ENCODE assay signal across 1 cellular context in the genomic region with DNA sequence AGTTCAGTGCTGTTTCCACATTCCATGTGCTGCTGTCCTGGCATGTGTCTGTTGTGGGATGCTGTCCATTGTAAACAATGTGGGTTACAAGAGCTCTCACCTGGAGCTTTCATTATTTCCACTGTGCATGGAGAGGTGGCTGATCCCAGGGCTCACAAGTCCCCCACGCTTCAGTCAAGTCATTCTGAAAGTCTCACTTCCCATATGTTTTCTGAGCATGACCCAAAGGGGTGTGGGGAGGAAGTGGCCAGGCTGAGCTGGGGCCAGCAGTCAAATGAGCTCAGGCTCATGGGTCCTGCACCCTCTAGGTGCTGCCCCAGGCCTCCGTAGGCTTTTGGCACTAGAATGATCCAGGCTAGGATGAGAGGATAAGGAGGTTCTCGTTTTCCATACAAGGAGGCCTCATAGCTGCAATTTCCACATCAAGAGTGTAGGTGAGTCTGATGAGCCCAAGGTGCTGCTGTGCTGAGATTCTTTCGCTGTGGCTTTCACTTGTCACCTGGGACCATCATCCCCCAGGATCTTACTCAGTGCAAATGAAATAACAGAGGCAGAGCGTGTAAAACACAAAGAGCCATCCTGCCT.
TF ChIP-seq lines count a peak whose summit lies in the region.

No MANE protein-coding gene starts in this region.

TF ChIP-seq in GM12878, 131 proteins besides CTCF, POLR2A, EP300 and RAD21 (continued from another document):
- TF ChIP-seq, protein P1, sequence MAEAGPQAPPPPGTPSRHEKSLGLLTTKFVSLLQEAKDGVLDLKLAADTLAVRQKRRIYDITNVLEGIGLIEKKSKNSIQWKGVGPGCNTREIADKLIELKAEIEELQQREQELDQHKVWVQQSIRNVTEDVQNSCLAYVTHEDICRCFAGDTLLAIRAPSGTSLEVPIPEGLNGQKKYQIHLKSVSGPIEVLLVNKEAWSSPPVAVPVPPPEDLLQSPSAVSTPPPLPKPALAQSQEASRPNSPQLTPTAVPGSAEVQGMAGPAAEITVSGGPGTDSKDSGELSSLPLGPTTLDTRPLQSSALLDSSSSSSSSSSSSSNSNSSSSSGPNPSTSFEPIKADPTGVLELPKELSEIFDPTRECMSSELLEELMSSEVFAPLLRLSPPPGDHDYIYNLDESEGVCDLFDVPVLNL (IDR thresholded peaks at IDR 0.05; ENCODE audit: low read depth, low read length): no peak
- TF ChIP-seq, protein P2, sequence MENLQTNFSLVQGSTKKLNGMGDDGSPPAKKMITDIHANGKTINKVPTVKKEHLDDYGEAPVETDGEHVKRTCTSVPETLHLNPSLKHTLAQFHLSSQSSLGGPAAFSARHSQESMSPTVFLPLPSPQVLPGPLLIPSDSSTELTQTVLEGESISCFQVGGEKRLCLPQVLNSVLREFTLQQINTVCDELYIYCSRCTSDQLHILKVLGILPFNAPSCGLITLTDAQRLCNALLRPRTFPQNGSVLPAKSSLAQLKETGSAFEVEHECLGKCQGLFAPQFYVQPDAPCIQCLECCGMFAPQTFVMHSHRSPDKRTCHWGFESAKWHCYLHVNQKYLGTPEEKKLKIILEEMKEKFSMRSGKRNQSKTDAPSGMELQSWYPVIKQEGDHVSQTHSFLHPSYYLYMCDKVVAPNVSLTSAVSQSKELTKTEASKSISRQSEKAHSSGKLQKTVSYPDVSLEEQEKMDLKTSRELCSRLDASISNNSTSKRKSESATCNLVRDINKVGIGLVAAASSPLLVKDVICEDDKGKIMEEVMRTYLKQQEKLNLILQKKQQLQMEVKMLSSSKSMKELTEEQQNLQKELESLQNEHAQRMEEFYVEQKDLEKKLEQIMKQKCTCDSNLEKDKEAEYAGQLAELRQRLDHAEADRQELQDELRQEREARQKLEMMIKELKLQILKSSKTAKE (IDR thresholded peaks at IDR 0.05; ENCODE audit: low read depth, poor library complexity, severe bottlenecking): peak; percentile 83
- TF ChIP-seq HDAC2 (IDR thresholded peaks at IDR 0.05): no peak
